Comparison of ENCODE assay signal across 21 cellular contexts in the genomic region with DNA sequence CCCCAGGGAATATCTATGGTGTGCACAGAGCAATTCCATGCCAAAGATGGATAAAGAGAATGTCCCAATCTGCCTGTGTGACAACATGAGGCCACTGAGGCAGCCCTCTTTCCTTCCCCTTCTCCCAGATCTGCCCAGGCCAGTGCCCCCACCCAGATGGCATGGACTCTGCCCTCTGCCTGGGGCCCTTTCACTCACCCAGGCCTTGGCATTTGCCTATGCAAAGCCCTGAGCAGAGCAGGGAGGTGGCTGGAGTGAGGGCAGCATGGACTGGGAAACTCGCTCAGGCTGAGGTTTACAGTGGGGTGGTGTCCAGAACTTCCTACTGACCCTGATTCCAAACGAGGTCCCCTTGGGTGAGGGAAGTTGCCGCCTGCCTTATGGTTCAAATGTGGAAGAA. TPM values are rescaled to one million over a fixed set of nuclear protein-coding genes. Genes with fewer than 3 reads are reported as not detected.
DNase-seq lines count a peak whose midpoint lies in the region; ATAC-seq and TF ChIP-seq lines count a peak whose summit lies in the region.
"Had no signal": no experiment of that assay in that cellular context is flagged by ENCODE, and none has a peak within 500 bp of the region (broad histone marks: within the 10 kb centered on the region; RNA-seq: fewer than 3 reads in every experiment).

No MANE protein-coding gene starts in this region.

- H4K8ac ChIP-seq in neuronal stem cell (ENCODE audit: low read depth, low read length): no peak overlapping the region

- H3K27ac Mint-ChIP-seq in CD14-positive monocyte: peak overlapping the region in 6 of 7 donors; percentile 23 to 95 (median 90)
- H3K27ac Mint-ChIP-seq in activated CD4-positive, alpha-beta T cell treated with anti-CD3 and anti-CD28 coated beads for 36 hours: no peak overlapping the region
- H3K27ac Mint-ChIP-seq in activated naive CD8-positive, alpha-beta T cell treated with anti-CD3 and anti-CD28 coated beads, Interleukin-2, amount 50 U/mL, for 24 hours: no peak overlapping the region
- H3K27ac Mint-ChIP-seq: CD8-positive, alpha-beta memory T cell; H9 had no signal

- intact Hi-C loops in CD14-positive monocyte (cut with micrococcal nuclease): no loop called here
- intact Hi-C loops in left colon (cut with DNase I, micrococcal nuclease): loop anchor here in 1 of 2 donors (5.0 kb wide), 1 partner anchor 115 kb away; no protein-coding TSS in a partner anchor
- intact Hi-C loops in activated CD4-positive, alpha-beta T cell treated with anti-CD3 and anti-CD28 coated beads for 36 hours (cut with DNase I, micrococcal nuclease): no loop called here
- intact Hi-C loops in ovary (cut with DNase I): no loop called here

- H2AFZ ChIP-seq in neuronal stem cell (ENCODE audit: low read length): no peak overlapping the region

- peaks cover 37% of the 10 kb centered on the region for H3K4me1 Mint-ChIP-seq in CD14-positive monocyte
- H3K4me1 Mint-ChIP-seq in activated CD4-positive, alpha-beta T cell treated with anti-CD3 and anti-CD28 coated beads for 36 hours: peaks cover 5% of the 10 kb centered on the region
- H3K4me1 Mint-ChIP-seq in activated naive CD8-positive, alpha-beta T cell treated with anti-CD3 and anti-CD28 coated beads, Interleukin-2, amount 50 U/mL, for 24 hours: peaks cover 11% of the 10 kb centered on the region
- H3K4me1 Mint-ChIP-seq: CD8-positive, alpha-beta memory T cell had no signal

- no peak overlapping the region for H4K91ac ChIP-seq in neuronal stem cell (ENCODE audit: low read depth, low read length, poor library complexity)

- no peaks in the 10 kb centered on the region for H3K9me3 ChIP-seq in neuronal stem cell (replicated peaks in 1 of 2; ENCODE audit: control insufficient read depth in 2 of 2, insufficient read depth in 1 of 2, low read depth in 1 of 2, low read length in 2 of 2)
- H3K9me3 ChIP-seq in ovary: no peaks in the 10 kb centered on the region
- H3K9me3 ChIP-seq: BLaER1, SK-N-SH had no signal

- no peak overlapping the region for H3K4me3 Mint-ChIP-seq in CD14-positive monocyte
- no peak overlapping the region for H3K4me3 Mint-ChIP-seq in activated CD4-positive, alpha-beta T cell treated with anti-CD3 and anti-CD28 coated beads for 36 hours
- H3K4me3 Mint-ChIP-seq in activated naive CD8-positive, alpha-beta T cell treated with anti-CD3 and anti-CD28 coated beads, Interleukin-2, amount 50 U/mL, for 24 hours: no peak overlapping the region
- H3K4me3 Mint-ChIP-seq: CD8-positive, alpha-beta memory T cell; H9 had no signal

- CTCF ChIA-PET in activated CD4-positive, alpha-beta T cell treated with anti-CD3 and anti-CD28 coated beads for 36 hours (lab: Charles Lee): no interaction called here

- H3K23ac ChIP-seq in neuronal stem cell (ENCODE audit: low read depth, low read length, poor library complexity): peak overlapping the region; percentile 52

- ATAC-seq in left colon (peak; percentile 84), HG03565 (IDR thresholded peaks at IDR 0.05; ENCODE audit: unreplicated experiment) (no peak)
- no peak for ATAC-seq in activated CD4-positive, alpha-beta T cell treated with anti-CD3 and anti-CD28 coated beads for 36 hours
- ATAC-seq in activated naive CD8-positive, alpha-beta T cell treated with anti-CD3 and anti-CD28 coated beads, Interleukin-2, amount 50 U/mL, for 24 hours: no peak

- H3K27ac ChIP-seq in neuronal stem cell (replicated peaks; ENCODE audit: low read length) (no peak overlapping the region), ovary (no peak overlapping the region)
- H3K27ac ChIP-seq: BLaER1 had no signal

- no peak overlapping the region for H3K14ac ChIP-seq in neuronal stem cell (ENCODE audit: low read length)

- H3K79me1 ChIP-seq in neuronal stem cell (ENCODE audit: low read depth, low read length): no peaks in the 10 kb centered on the region

- peaks cover 1 to 4% of the 10 kb centered on the region in 2 donors for H3K36me3 Mint-ChIP-seq in CD14-positive monocyte
- no peaks in the 10 kb centered on the region for H3K36me3 Mint-ChIP-seq in activated CD4-positive, alpha-beta T cell treated with anti-CD3 and anti-CD28 coated beads for 36 hours (ENCODE audit: low read depth)
- no peaks in the 10 kb centered on the region for H3K36me3 Mint-ChIP-seq in activated naive CD8-positive, alpha-beta T cell treated with anti-CD3 and anti-CD28 coated beads, Interleukin-2, amount 50 U/mL, for 24 hours (ENCODE audit: low read depth)
- H3K36me3 Mint-ChIP-seq: CD8-positive, alpha-beta memory T cell had no signal

- no peak for TF ChIP-seq CTCF in CD14-positive monocyte (IDR thresholded peaks at IDR 0.05)
- TF ChIP-seq CTCF in ovary (IDR thresholded peaks at IDR 0.05): no peak

- H3K4me3 ChIP-seq in neuronal stem cell (ENCODE audit: low read length in 2 of 2) (no peak overlapping the region), ovary (no peak overlapping the region)
- H3K4me3 ChIP-seq: BLaER1 had no signal

- H3K27me3 Mint-ChIP-seq in CD14-positive monocyte (ENCODE audit: low read depth in 3 of 3): peaks cover 0 to 2% (median 0%) of the 10 kb centered on the region in 3 donors
- H3K27me3 Mint-ChIP-seq in activated CD4-positive, alpha-beta T cell treated with anti-CD3 and anti-CD28 coated beads for 36 hours: no peaks in the 10 kb centered on the region
- no peaks in the 10 kb centered on the region for H3K27me3 Mint-ChIP-seq in activated naive CD8-positive, alpha-beta T cell treated with anti-CD3 and anti-CD28 coated beads, Interleukin-2, amount 50 U/mL, for 24 hours
- H3K27me3 Mint-ChIP-seq: CD8-positive, alpha-beta memory T cell had no signal

- peak overlapping the region; percentile 91 for H2AK5ac ChIP-seq in neuronal stem cell (ENCODE audit: low read depth, low read length)

- TF ChIP-seq EP300 in ovary (IDR thresholded peaks at IDR 0.05): no peak

- H3K9ac ChIP-seq in neuronal stem cell (ENCODE audit: low read depth, low read length, poor library complexity): no peak overlapping the region
- H3K9ac ChIP-seq: BLaER1, SK-N-SH had no signal

- no peak overlapping the region for H3K18ac ChIP-seq in neuronal stem cell (ENCODE audit: low read length)

- H3K27me3 ChIP-seq in neuronal stem cell (ENCODE audit: control insufficient read depth in 3 of 3, insufficient read depth in 3 of 3, low read depth in 1 of 3, low read length in 3 of 3): peaks cover 0 to 8% (median 0%) of the 10 kb centered on the region in 3 experiments
- H3K27me3 ChIP-seq in ovary: no peaks in the 10 kb centered on the region
- H3K27me3 ChIP-seq: BLaER1 had no signal

- H2BK12ac ChIP-seq in neuronal stem cell (ENCODE audit: low read length): no peak overlapping the region

- DNase-seq in CD14-positive monocyte (ENCODE audit: low spot score) (no peak), NCI-H526 (lab: John Stamatoyannopoulos, UW) (peak; percentile 74 to 91), left colon (no peak), neuronal stem cell (ENCODE audit: low spot score) (no peak), ovary (no peak)
- no peak for DNase-seq in activated CD4-positive, alpha-beta T cell treated with anti-CD3 and anti-CD28 coated beads for 36 hours
- no peak for DNase-seq in activated naive CD8-positive, alpha-beta T cell treated with anti-CD3 and anti-CD28 coated beads, Interleukin-2, amount 50 U/mL, for 24 hours
- DNase-seq: CD8-positive, alpha-beta memory T cell; DMS53; EL; H9; NCI-H1105; NCI-H2081; NCI-H2171 treated with DMSO at 0.1 percent for 48 hours; NCI-H446 treated with DMSO at 0.1 percent for 48 hours; NCI-H748 treated with DMSO at 0.1 percent for 48 hours; NK-92 treated with Interleukin-12 subunit alpha and Interleukin-12 subunit beta, amount 100 ng/mL, for 24 hours; SHP77 treated with DMSO at 0.1 percent for 48 hours; SK-N-SH had no signal

- H3K4me2 ChIP-seq in neuronal stem cell (ENCODE audit: insufficient read depth, low read length, poor library complexity, severe bottlenecking): no peak overlapping the region
- H3K4me2 ChIP-seq: BLaER1, SK-N-SH had no signal

- no peak for TF ChIP-seq POLR2A in ovary (IDR thresholded peaks at IDR 0.05)

- H2BK5ac ChIP-seq in neuronal stem cell (ENCODE audit: low read length): no peak overlapping the region

- POLR2A ChIA-PET in activated CD4-positive, alpha-beta T cell treated with anti-CD3 and anti-CD28 coated beads for 36 hours (lab: Charles Lee): no interaction called here

- no peak overlapping the region for H2BK120ac ChIP-seq in neuronal stem cell (ENCODE audit: low read depth, low read length)

- H3K4ac ChIP-seq in neuronal stem cell (ENCODE audit: low read length): no peak overlapping the region

- H2BK15ac ChIP-seq in neuronal stem cell (ENCODE audit: low read length): peak overlapping the region; percentile 42

- H3K4me1 ChIP-seq in neuronal stem cell (ENCODE audit: control insufficient read depth in 2 of 2, insufficient read depth in 1 of 2, low read depth in 1 of 2, low read length in 2 of 2) (peaks cover 19 to 32% of the 10 kb centered on the region in 2 donors), ovary (ENCODE audit: insufficient read depth) (no peaks in the 10 kb centered on the region)

- H3K36me3 ChIP-seq in neuronal stem cell (replicated peaks in 1 of 2; ENCODE audit: control insufficient read depth in 2 of 2, insufficient read depth in 2 of 2, low read length in 2 of 2) (no peaks in the 10 kb centered on the region), ovary (no peaks in the 10 kb centered on the region)
- H3K36me3 ChIP-seq: BLaER1 had no signal

- H3K9me3 Mint-ChIP-seq in CD14-positive monocyte: peaks cover 0 to 1% (median 0%) of the 10 kb centered on the region in 7 donors
- no peaks in the 10 kb centered on the region for H3K9me3 Mint-ChIP-seq in activated CD4-positive, alpha-beta T cell treated with anti-CD3 and anti-CD28 coated beads for 36 hours (ENCODE audit: low read depth)
- H3K9me3 Mint-ChIP-seq in activated naive CD8-positive, alpha-beta T cell treated with anti-CD3 and anti-CD28 coated beads, Interleukin-2, amount 50 U/mL, for 24 hours: no peaks in the 10 kb centered on the region
- H3K9me3 Mint-ChIP-seq: CD8-positive, alpha-beta memory T cell; H9 had no signal

- no CpG with 5 or more reads among the region's 3 CpGs for WGBS in neuronal stem cell (ENCODE audit: extremely low coverage in 2 of 2, insufficient read length in 2 of 2, insufficient replicate concordance in 1 of 2), 2 donors
- WGBS in ovary, 3 donors: 72 to 80% (median 80%) methylated on average over 3 of the region's 3 CpGs

RNA-seq across cellular contexts. Expression of a gene that starts 8.8 kb away (rescaled TPM):
- polyA plus RNA-seq in CD14-positive monocyte (not detected), ovary (under 1 TPM in 1 of 2 donors, not detected in 1; 0.12 TPM)
- total RNA-seq in left colon (1 to 10 TPM; 4.7 to 6.3 TPM), ovary (1 to 10 TPM in 1 of 7 donors, under 1 TPM in 2, not detected in 4; 0.35 to 1.9 (median 0.48) TPM)
- polyA plus RNA-seq in neuronal stem cell (2013, experiment 1 of 2): 0.15 TPM
- polyA plus RNA-seq in neuronal stem cell (2013, experiment 2 of 2): 0.15 TPM
- 1 to 10 TPM; 1.7 to 2.2 TPM for total RNA-seq in activated CD4-positive, alpha-beta T cell treated with anti-CD3 and anti-CD28 coated beads for 36 hours
- polyA plus RNA-seq: CD8-positive, alpha-beta memory T cell had no signal

RNA-seq across cellular contexts. Expression of a gene that starts 17.1 kb away (rescaled TPM):
- 100 to 1,000 TPM; 631 to 847 TPM for polyA plus RNA-seq in CD14-positive monocyte
- 10 to 100 TPM; 97.7 to 98.2 TPM for total RNA-seq in left colon
- polyA plus RNA-seq in neuronal stem cell (2013, experiment 1 of 2): 41.7 TPM
- 42.5 TPM for polyA plus RNA-seq in neuronal stem cell (2013, experiment 2 of 2)
- total RNA-seq in activated CD4-positive, alpha-beta T cell treated with anti-CD3 and anti-CD28 coated beads for 36 hours: 10 to 100 TPM; 28.3 to 45.6 TPM
- total RNA-seq in ovary: 10 to 100 TPM in 6 of 7 donors, 1 to 10 TPM in 1; 6.8 to 97.8 (median 23.6) TPM
- 10 to 100 TPM in 1 of 2 donors, 1 to 10 TPM in 1; 9.8 to 12.3 TPM for polyA plus RNA-seq in ovary

Comparison
In these comparisons a context has a peak if more than half of its experiments do, and no peak if none do; other contexts are left out.
1. DNase-seq: peak in NCI-H526 (2 of 2); none in CD14-positive monocyte (single experiment), left colon (0 of 2), neuronal stem cell (single experiment), activated CD4-positive, alpha-beta T cell treated with anti-CD3 and anti-CD28 coated beads for 36 hours (single experiment), activated naive CD8-positive, alpha-beta T cell treated with anti-CD3 and anti-CD28 coated beads, Interleukin-2, amount 50 U/mL, for 24 hours (single experiment) and ovary (0 of 5).
2. H3K27ac Mint-ChIP-seq: peak in CD14-positive monocyte (6 of 7); none in activated CD4-positive, alpha-beta T cell treated with anti-CD3 and anti-CD28 coated beads for 36 hours (single experiment) and activated naive CD8-positive, alpha-beta T cell treated with anti-CD3 and anti-CD28 coated beads, Interleukin-2, amount 50 U/mL, for 24 hours (single experiment).